Comparison of ENCODE assay signal across 15 cellular contexts in the genomic region with DNA sequence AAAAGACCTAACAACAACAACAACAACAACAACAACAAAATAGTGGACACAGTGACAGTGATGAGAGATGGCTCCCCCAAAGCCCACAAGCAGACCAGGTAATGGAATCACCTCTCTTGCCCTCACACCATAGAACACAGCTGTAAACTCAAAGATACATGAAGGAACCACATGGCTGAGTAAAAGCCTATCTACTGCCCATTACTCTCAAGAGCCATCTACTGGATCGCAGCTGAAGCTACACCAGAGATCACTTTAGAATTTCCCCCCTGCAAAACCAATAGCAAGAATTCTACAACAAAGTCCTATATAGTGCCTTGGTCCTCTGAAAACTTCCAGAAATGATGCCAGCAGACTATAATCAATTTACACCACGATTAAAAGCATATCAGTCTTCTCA.
A peak's percentile ranks its signal among the peaks of the same experiment; 100 is the strongest.
DNase-seq lines count a peak whose midpoint lies in the region; ATAC-seq and TF ChIP-seq lines count a peak whose summit lies in the region.
"Had no signal": no experiment of that assay in that cellular context is flagged by ENCODE, and none has a peak within 500 bp of the region (broad histone marks: within the 10 kb centered on the region; RNA-seq: fewer than 3 reads in every experiment).

No MANE protein-coding gene starts in this region.

- DNase-seq in HT-29 (ENCODE audit: low spot score) (peak; percentile 13), RPMI7951 (ENCODE audit: low read depth) (peak; percentile 3), glutamatergic neuron (no peak), hippocampal formation (lab: John Stamatoyannopoulos, UW) (no peak), cerebellar nuclear complex (lab: John Stamatoyannopoulos, UW) (no peak), GM13977 (ENCODE audit: low spot score) (no peak)
- DNase-seq: anterior cingulate cortex, COR-L47, GOT3, midbrain, NCI-H1694 treated with DMSO at 0.1 percent for 48 hours had no signal

- H3K4me1 Mint-ChIP-seq in glutamatergic neuron (ENCODE audit: low read depth, unreplicated experiment), result no peaks in the 10 kb centered on the region

- TF ChIP-seq CTCF in C4-2B (conservative IDR thresholded peaks at IDR 0.05), result peak; percentile 72
- peak; percentile 15 for TF ChIP-seq CTCF in glutamatergic neuron (IDR thresholded peaks at IDR 0.05; ENCODE audit: partially characterized antibody, unreplicated experiment)
- TF ChIP-seq CTCF in GM13977 (IDR thresholded peaks at IDR 0.05; ENCODE audit: extremely low read depth, insufficient read depth, missing control alignments), result no peak

- no peaks in the 10 kb centered on the region for H3K27me3 Mint-ChIP-seq in glutamatergic neuron (ENCODE audit: unreplicated experiment)

- H3K27ac ChIP-seq in C4-2B, result no peak overlapping the region
- H3K27ac ChIP-seq: SK-N-MC, skin epidermis had no signal

- no peak for ATAC-seq in esophagus mucosa

- no peaks in the 10 kb centered on the region for H3K36me3 Mint-ChIP-seq in glutamatergic neuron (ENCODE audit: unreplicated experiment)

- H3K27ac Mint-ChIP-seq in glutamatergic neuron (ENCODE audit: unreplicated experiment), result no peak overlapping the region

- H3K9me3 Mint-ChIP-seq in glutamatergic neuron (ENCODE audit: unreplicated experiment), result no peaks in the 10 kb centered on the region

- H3K4me3 Mint-ChIP-seq in glutamatergic neuron (ENCODE audit: unreplicated experiment), result no peak overlapping the region

- in situ Hi-C loops in GM13977 (cut with MboI; ENCODE audit: low pct_unique_long_range_greater_than_20kb, low sequenced_read_pairs, unreplicated experiment), result no loop called here

Comparison
In these comparisons a context has a peak if more than half of its experiments do, and no peak if none do; other contexts are left out.
1. DNase-seq: peak in HT-29 (single experiment) and RPMI7951 (single experiment); none in glutamatergic neuron (single experiment), hippocampal formation (0 of 2), cerebellar nuclear complex (0 of 2) and GM13977 (single experiment).